8 cellular contexts compared by ENCODE assay signal in the genomic region with DNA sequence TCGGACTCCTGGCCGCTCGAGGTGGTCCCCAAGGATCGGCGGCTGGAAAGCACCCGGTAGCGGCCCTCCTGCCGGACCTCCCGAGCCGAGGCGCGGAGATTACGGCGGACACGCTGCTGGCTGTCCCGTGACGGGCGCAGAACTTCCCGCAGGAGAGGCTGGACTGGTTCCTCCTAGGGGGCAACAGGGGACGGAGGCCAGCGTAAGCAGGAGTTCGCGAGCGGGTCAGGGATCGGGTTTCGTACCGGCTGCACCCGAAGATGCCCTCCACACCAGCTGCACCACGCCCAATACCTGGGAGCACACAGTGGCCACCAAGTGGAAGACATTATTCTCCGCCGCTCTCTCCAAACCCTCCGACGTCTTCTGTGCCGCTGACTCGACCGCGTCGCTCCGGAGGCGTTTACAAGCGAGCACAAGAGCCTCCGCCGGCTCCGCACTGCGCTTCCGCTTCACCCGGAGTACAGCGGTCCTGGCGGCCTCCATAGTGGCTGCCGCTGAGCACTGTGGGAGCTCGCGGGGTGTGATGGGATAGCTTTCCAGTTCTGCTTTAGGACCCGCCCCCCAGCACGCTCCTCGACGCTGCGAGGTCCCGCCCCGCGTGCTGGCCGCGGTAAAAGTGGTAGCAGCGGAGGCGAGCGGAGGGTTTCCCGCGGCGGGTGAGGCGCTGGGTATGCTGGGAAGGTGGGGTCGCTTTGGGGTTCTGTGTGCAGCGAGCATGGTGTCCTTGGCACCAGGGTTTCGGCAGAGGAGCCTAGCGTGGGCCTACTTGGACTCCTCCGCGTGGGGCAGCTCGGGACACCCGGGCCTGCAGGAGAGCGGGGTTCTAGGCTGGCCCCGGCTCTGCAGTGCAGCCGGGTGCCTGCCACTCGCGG. TPM values are rescaled to one million over a fixed set of nuclear protein-coding genes. Genes with fewer than 3 reads are reported as not detected.
A peak's percentile ranks its signal among the peaks of the same experiment; 100 is the strongest.
DNase-seq lines count a peak whose midpoint lies in the region; TF ChIP-seq lines count a peak whose summit lies in the region.

A gene with protein sequence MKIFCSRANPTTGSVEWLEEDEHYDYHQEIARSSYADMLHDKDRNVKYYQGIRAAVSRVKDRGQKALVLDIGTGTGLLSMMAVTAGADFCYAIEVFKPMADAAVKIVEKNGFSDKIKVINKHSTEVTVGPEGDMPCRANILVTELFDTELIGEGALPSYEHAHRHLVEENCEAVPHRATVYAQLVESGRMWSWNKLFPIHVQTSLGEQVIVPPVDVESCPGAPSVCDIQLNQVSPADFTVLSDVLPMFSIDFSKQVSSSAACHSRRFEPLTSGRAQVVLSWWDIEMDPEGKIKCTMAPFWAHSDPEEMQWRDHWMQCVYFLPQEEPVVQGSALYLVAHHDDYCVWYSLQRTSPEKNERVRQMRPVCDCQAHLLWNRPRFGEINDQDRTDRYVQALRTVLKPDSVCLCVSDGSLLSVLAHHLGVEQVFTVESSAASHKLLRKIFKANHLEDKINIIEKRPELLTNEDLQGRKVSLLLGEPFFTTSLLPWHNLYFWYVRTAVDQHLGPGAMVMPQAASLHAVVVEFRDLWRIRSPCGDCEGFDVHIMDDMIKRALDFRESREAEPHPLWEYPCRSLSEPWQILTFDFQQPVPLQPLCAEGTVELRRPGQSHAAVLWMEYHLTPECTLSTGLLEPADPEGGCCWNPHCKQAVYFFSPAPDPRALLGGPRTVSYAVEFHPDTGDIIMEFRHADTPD (plus strand): TSS at position 579 of the 875 bp plus-strand sequence. CDS start 4,961 bp downstream, outside the sequence.
A gene (minus strand): TSS at position 506 of the 875 bp plus-strand sequence. CDS start 20 bp downstream, at position 486.

- TF ChIP-seq CTCF in fibroblast of the aortic adventitia (IDR thresholded peaks at IDR 0.05; ENCODE audit: insufficient read depth, low read length) = no peak
- TF ChIP-seq CTCF in nephron (IDR thresholded peaks at IDR 0.05; ENCODE audit: unreplicated experiment in 3 of 3) = peak in 1 of 3 experiments; percentile 28

- DNase-seq in G401 (ENCODE audit: low spot score) (peak; percentile 93), HAP-1 (ENCODE audit: low spot score in 2 of 2) (peak; percentile 95), MG63 (peak; percentile 88), SHP77 (lab: John Stamatoyannopoulos, UW) (peak; percentile 88 to 94), fibroblast of the aortic adventitia (ENCODE audit: low read depth) (peak; percentile 81)
- DNase-seq in activated effector memory CD4-positive, alpha-beta T cell treated with Interleukin-2 at 50 U/mL for 16 hours = peak; percentile 88

- H3K9me3 ChIP-seq in HAP-1 (no peaks in the 10 kb centered on the region), MG63 (no peaks in the 10 kb centered on the region)

- peak within 1 kb of the TSS; percentile 96 to 100 (median 96) for H3K4me3 Mint-ChIP-seq in nephron
- H3K4me3 Mint-ChIP-seq in stimulated activated naive CD8-positive, alpha-beta T cell treated with anti-CD3 and anti-CD28 coated beads, Interleukin-15, Interleukin-2, amounts not matched to agents 100 ng/mL and 50 ng/mL, for 24 hours = peak within 1 kb of the TSS; percentile 89

- peaks cover 27% of the 10 kb centered on the region for H3K36me3 Mint-ChIP-seq in nephron (ENCODE audit: low read depth)
- H3K36me3 Mint-ChIP-seq in stimulated activated naive CD8-positive, alpha-beta T cell treated with anti-CD3 and anti-CD28 coated beads, Interleukin-15, Interleukin-2, amounts not matched to agents 100 ng/mL and 50 ng/mL, for 24 hours (ENCODE audit: low read depth) = peaks cover 36% of the 10 kb centered on the region

- H3K4me1 Mint-ChIP-seq in nephron = peaks cover 31% of the 10 kb centered on the region
- peaks cover 48% of the 10 kb centered on the region for H3K4me1 Mint-ChIP-seq in stimulated activated naive CD8-positive, alpha-beta T cell treated with anti-CD3 and anti-CD28 coated beads, Interleukin-15, Interleukin-2, amounts not matched to agents 100 ng/mL and 50 ng/mL, for 24 hours (ENCODE audit: low read depth)

- H3K27me3 ChIP-seq in HAP-1 (ENCODE audit: low read depth) (no peaks in the 10 kb centered on the region), MG63 (no peaks in the 10 kb centered on the region)

- peak within 1 kb of the TSS; percentile 86 for H3K4me3 ChIP-seq in HAP-1
- peak within 1 kb of the TSS; percentile 72 for H3K4me3 ChIP-seq in MG63
- peak within 1 kb of the TSS; percentile 93 for H3K4me3 ChIP-seq in fibroblast of the aortic adventitia (ENCODE audit: low read depth, low read length)

- in situ Hi-C loops in G401 (cut with HindIII; ENCODE audit: low sequenced_read_pairs) = no loop called here
- in situ Hi-C loops in HAP-1 (cut with MboI; ENCODE audit: low sequenced_read_pairs) = no loop called here

- no peaks in the 10 kb centered on the region for H3K27me3 Mint-ChIP-seq in nephron (ENCODE audit: low read depth)
- H3K27me3 Mint-ChIP-seq in stimulated activated naive CD8-positive, alpha-beta T cell treated with anti-CD3 and anti-CD28 coated beads, Interleukin-15, Interleukin-2, amounts not matched to agents 100 ng/mL and 50 ng/mL, for 24 hours = no peaks in the 10 kb centered on the region

- peaks cover 33% of the 10 kb centered on the region for H3K36me3 ChIP-seq in HAP-1 (replicated peaks)
- peaks cover 24% of the 10 kb centered on the region for H3K36me3 ChIP-seq in MG63

- H3K4me1 ChIP-seq in HAP-1 = peaks cover 12% of the 10 kb centered on the region

- no peaks in the 10 kb centered on the region for H3K9me3 Mint-ChIP-seq in nephron
- H3K9me3 Mint-ChIP-seq in stimulated activated naive CD8-positive, alpha-beta T cell treated with anti-CD3 and anti-CD28 coated beads, Interleukin-15, Interleukin-2, amounts not matched to agents 100 ng/mL and 50 ng/mL, for 24 hours = no peaks in the 10 kb centered on the region

- peak within 1 kb of the TSS; percentile 85 to 98 (median 94) for H3K27ac Mint-ChIP-seq in nephron
- H3K27ac Mint-ChIP-seq in stimulated activated naive CD8-positive, alpha-beta T cell treated with anti-CD3 and anti-CD28 coated beads, Interleukin-15, Interleukin-2, amounts not matched to agents 100 ng/mL and 50 ng/mL, for 24 hours = peak within 1 kb of the TSS; percentile 86

RNA-seq across cellular contexts. Expression of the first gene that starts in this region (rescaled TPM):
- total RNA-seq in G401 (2014; rRNA removed; shearing (Covaris generic)) = 75.9 and 85.9 TPM in 2 replicates
- 42.5 and 81.1 TPM in 2 replicates for total RNA-seq in MG63 (2014; rRNA removed; shearing (Covaris generic); ENCODE audit: low replicate concordance)
- total RNA-seq in fibroblast of the aortic adventitia (ENCODE audit: low replicate concordance) = 36.9 and 42.1 TPM in 2 replicates

RNA-seq across cellular contexts. Expression of the second gene that starts in this region (rescaled TPM):
- 16.7 and 23.7 TPM in 2 replicates for total RNA-seq in G401 (2014; rRNA removed; shearing (Covaris generic))
- total RNA-seq in MG63 (2014; rRNA removed; shearing (Covaris generic); ENCODE audit: low replicate concordance) = 5.5 and 5.7 TPM in 2 replicates
- total RNA-seq in fibroblast of the aortic adventitia (ENCODE audit: low replicate concordance) = 11.5 and 12.1 TPM in 2 replicates

Comparison
In these comparisons a context has a peak if more than half of its experiments do, and no peak if none do; other contexts are left out.
1. Peak in every context shown above with its lines: DNase-seq and H3K4me3 ChIP-seq.